Comparison of ENCODE assay signal across 1 cellular context in genomic region chr2:239214725-239215124, GRCh38.
TF ChIP-seq lines count a peak whose summit lies in the region.

No MANE protein-coding gene starts in this region.

TF ChIP-seq in K562, 482 proteins besides CTCF, POLR2A, EP300 and RAD21 (continued from another document):
- TF ChIP-seq SNAPC5 (CRISPR knock-in tag; IDR thresholded peaks at IDR 0.05) (no peak), FOXK1 (CRISPR knock-in tag; IDR thresholded peaks at IDR 0.05; ENCODE audit: borderline replicate concordance) (no peak)
